21 cellular contexts compared by ENCODE assay signal in genomic region chr16:51474414-51475091, GRCh38.
DNase-seq lines count a peak whose midpoint lies in the region; ATAC-seq, FAIRE-seq and TF ChIP-seq lines count a peak whose summit lies in the region.
"Had no signal": no experiment of that assay in that cellular context is flagged by ENCODE, and none has a peak within 500 bp of the region (broad histone marks: within the 10 kb centered on the region; RNA-seq: fewer than 3 reads in every experiment).

No MANE protein-coding gene starts in this region.

- H3K36me3 Mint-ChIP-seq in HFFc6 (ENCODE audit: low read depth) = no peaks in the 10 kb centered on the region
- H3K36me3 Mint-ChIP-seq in type B pancreatic cell = no peaks in the 10 kb centered on the region
- H3K36me3 Mint-ChIP-seq in progenitor cell of endocrine pancreas (ENCODE audit: insufficient read depth) = no peaks in the 10 kb centered on the region
- H3K36me3 Mint-ChIP-seq: CD4-positive, CD25-positive, alpha-beta regulatory T cell; CD8-positive, alpha-beta memory T cell had no signal

- no peaks in the 10 kb centered on the region for H4K20me1 ChIP-seq in K562 (replicated peaks; ENCODE audit: control insufficient read depth, insufficient read depth, low read length)

- in situ Hi-C loops in K562 (cut with MboI) = no loop called here

- intact Hi-C loops in K562 (cut with micrococcal nuclease) (no loop called here), esophagus muscularis mucosa (cut with DNase I) (no loop called here), prostate gland (cut with DNase I) (no loop called here)

- H3K9me3 Mint-ChIP-seq in HFFc6 = no peaks in the 10 kb centered on the region
- no peaks in the 10 kb centered on the region for H3K9me3 Mint-ChIP-seq in type B pancreatic cell
- no peaks in the 10 kb centered on the region for H3K9me3 Mint-ChIP-seq in progenitor cell of endocrine pancreas (ENCODE audit: low read depth)

- H3K36me3 ChIP-seq in K562 (ENCODE audit: control insufficient read depth, insufficient read depth, low read length) = no peaks in the 10 kb centered on the region
- H3K36me3 ChIP-seq in esophagus muscularis mucosa = no peaks in the 10 kb centered on the region
- H3K36me3 ChIP-seq in prostate gland = no peaks in the 10 kb centered on the region
- H3K36me3 ChIP-seq: BE2C had no signal

- H3K27ac Mint-ChIP-seq in HFFc6 (no peak overlapping the region), type B pancreatic cell (no peak overlapping the region), progenitor cell of endocrine pancreas (no peak overlapping the region)
- H3K27ac Mint-ChIP-seq: CD4-positive, CD25-positive, alpha-beta regulatory T cell; CD8-positive, alpha-beta memory T cell had no signal

- CTCF ChIA-PET in K562 (lab: Yijun Ruan, JAX; ENCODE audit: low intra/inter-chr PET ratio) = no interaction called here

- H3K9me3 ChIP-seq in K562 (replicated peaks; ENCODE audit: control insufficient read depth, insufficient read depth, low read depth, low read length) = no peaks in the 10 kb centered on the region
- no peaks in the 10 kb centered on the region for H3K9me3 ChIP-seq in esophagus muscularis mucosa
- no peaks in the 10 kb centered on the region for H3K9me3 ChIP-seq in prostate gland
- H3K9me3 ChIP-seq: BE2C had no signal

- H3K9me1 ChIP-seq in K562 (ENCODE audit: control insufficient read depth, insufficient read depth, low read length) = no peaks in the 10 kb centered on the region

- TF ChIP-seq POLR2A in K562 (conservative IDR thresholded peaks at IDR 0.05) = no peak
- TF ChIP-seq POLR2A in esophagus muscularis mucosa (IDR thresholded peaks at IDR 0.05; ENCODE audit: low read depth) = no peak
- TF ChIP-seq POLR2A in prostate gland (IDR thresholded peaks at IDR 0.05) = no peak

- DNase-seq in HFFc6 (no peak), K562 (ENCODE audit: extremely low read depth in 1 of 4, low spot score in 3 of 4) (no peak), esophagus muscularis mucosa (ENCODE audit: extremely low spot score) (peak; percentile 26), type B pancreatic cell (ENCODE audit: extremely low spot score, unreplicated experiment) (no peak), GM19239 (ENCODE audit: insufficient read length, low spot score) (no peak), prostate gland (ENCODE audit: low spot score) (no peak), progenitor cell of endocrine pancreas (ENCODE audit: low spot score, unreplicated experiment) (no peak)
- DNase-seq: ACHN; BE2C; C1 segment of cervical spinal cord; CD4-positive, CD25-positive, alpha-beta regulatory T cell; CD8-positive, alpha-beta memory T cell; COR-L47; DMS 273 treated with DMSO at 0.1 percent for 48 hours; DMS53; DND-41; EL; GM23248; HCEC 1CT had no signal

- TF ChIP-seq RAD21 in K562 (CRISPR knock-in tag; conservative IDR thresholded peaks at IDR 0.05 in 1 of 2, IDR thresholded peaks at IDR 0.05 in 1 of 2) = no peak

- no peak overlapping the region for H3K4me2 ChIP-seq in K562 (ENCODE audit: insufficient read depth, low read length)

- H3K4me3 Mint-ChIP-seq in HFFc6 (no peak overlapping the region), type B pancreatic cell (no peak overlapping the region), progenitor cell of endocrine pancreas (ENCODE audit: low read depth) (no peak overlapping the region)
- H3K4me3 Mint-ChIP-seq: CD4-positive, CD25-positive, alpha-beta regulatory T cell; CD8-positive, alpha-beta memory T cell had no signal

- POLR2A ChIA-PET in K562 (lab: Yijun Ruan, JAX) = no interaction called here

- no peaks in the 10 kb centered on the region for H3K79me2 ChIP-seq in K562 (ENCODE audit: control insufficient read depth, insufficient read depth, low read length)

- FAIRE-seq in K562 (lab: Jason Lieb, UNC) (no peak), GM19239 (lab: Jason Lieb, UNC) (no peak)
- FAIRE-seq: A204.1, GM12878 had no signal

- no peak overlapping the region for H3K4me3 ChIP-seq in K562
- no peak overlapping the region for H3K4me3 ChIP-seq in esophagus muscularis mucosa
- H3K4me3 ChIP-seq in prostate gland = no peak overlapping the region
- H3K4me3 ChIP-seq: GM12878, GM23248 had no signal

- no peak overlapping the region for H3K9ac ChIP-seq in K562 (ENCODE audit: insufficient read depth in 1 of 2, low read depth in 2 of 2, low read length in 2 of 2)
- H3K9ac ChIP-seq: GM23248 had no signal

- H3K4me1 Mint-ChIP-seq in HFFc6 (ENCODE audit: low read depth) (no peaks in the 10 kb centered on the region), type B pancreatic cell (ENCODE audit: unreplicated experiment) (no peaks in the 10 kb centered on the region), progenitor cell of endocrine pancreas (ENCODE audit: low read depth) (no peaks in the 10 kb centered on the region)
- H3K4me1 Mint-ChIP-seq: CD4-positive, CD25-positive, alpha-beta regulatory T cell; CD8-positive, alpha-beta memory T cell had no signal

- H3K27ac ChIP-seq in K562 (ENCODE audit: extremely low read depth, low read depth, low read length) (no peak overlapping the region), esophagus muscularis mucosa (replicated peaks in 1 of 4) (no peak overlapping the region), prostate gland (no peak overlapping the region)
- H3K27ac ChIP-seq: GM23248 had no signal

- H2AFZ ChIP-seq in K562 (ENCODE audit: low read depth, low read length) = no peak overlapping the region
- H2AFZ ChIP-seq: GM23248 had no signal

- H3K4me1 ChIP-seq in K562 (replicated peaks in 1 of 2; ENCODE audit: control insufficient read depth in 2 of 2, insufficient read depth in 2 of 2, low read length in 2 of 2) (no peaks in the 10 kb centered on the region), esophagus muscularis mucosa (no peaks in the 10 kb centered on the region), prostate gland (replicated peaks) (no peaks in the 10 kb centered on the region)
- H3K4me1 ChIP-seq: BE2C had no signal

- 0% methylated on average over 1 of the region's 1 CpG for WGBS in K562 (ENCODE audit: insufficient coverage, low coverage, missing lambda C conversion rate)
- WGBS in esophagus muscularis mucosa = 86% methylated on average over 1 of the region's 1 CpG
- WGBS in prostate gland = 97% methylated on average over 1 of the region's 1 CpG

- H3K27me3 ChIP-seq in K562 (ENCODE audit: control insufficient read depth in 2 of 2, insufficient read depth in 2 of 2, low read length in 2 of 2) = no peaks in the 10 kb centered on the region
- no peaks in the 10 kb centered on the region for H3K27me3 ChIP-seq in esophagus muscularis mucosa
- no peaks in the 10 kb centered on the region for H3K27me3 ChIP-seq in prostate gland (replicated peaks; ENCODE audit: insufficient read depth)
- H3K27me3 ChIP-seq: BE2C had no signal

- ATAC-seq in K562 = no peak
- ATAC-seq: GM12878 had no signal

- BruUV-seq in K562 (replicated peaks; lab: Mats Ljungman, UMichigan) = no TSS peak

- no peaks in the 10 kb centered on the region; the same call in 1 of the 2 replicates for H3K27me3 Mint-ChIP-seq in HFFc6 (ENCODE audit: insufficient read depth)
- H3K27me3 Mint-ChIP-seq in type B pancreatic cell = no peaks in the 10 kb centered on the region
- no peaks in the 10 kb centered on the region for H3K27me3 Mint-ChIP-seq in progenitor cell of endocrine pancreas
- H3K27me3 Mint-ChIP-seq: CD4-positive, CD25-positive, alpha-beta regulatory T cell; CD8-positive, alpha-beta memory T cell had no signal

- TF ChIP-seq EP300 in K562 (IDR thresholded peaks at IDR 0.05; ENCODE audit: low read length) = no peak
- no peak for TF ChIP-seq EP300 in esophagus muscularis mucosa (IDR thresholded peaks at IDR 0.05)

- TF ChIP-seq CTCF in HFFc6 (IDR thresholded peaks at IDR 0.05) = peak; percentile 24; the same call in 1 of the 2 replicates
- TF ChIP-seq CTCF in K562 (IDR thresholded peaks at IDR 0.05 in 2 of 3, conservative IDR thresholded peaks at IDR 0.05 in 1 of 3; ENCODE audit: insufficient read depth in 2 of 3, low read depth in 1 of 3, low read length in 3 of 3) = no peak
- TF ChIP-seq CTCF in esophagus muscularis mucosa (IDR thresholded peaks at IDR 0.05) = no peak
- peak; percentile 60 for TF ChIP-seq CTCF in type B pancreatic cell (conservative IDR thresholded peaks at IDR 0.05)
- no peak for TF ChIP-seq CTCF in prostate gland (IDR thresholded peaks at IDR 0.05)
- TF ChIP-seq CTCF in progenitor cell of endocrine pancreas (IDR thresholded peaks at IDR 0.05; ENCODE audit: unreplicated experiment) = no peak

TF ChIP-seq in K562, 482 proteins besides CTCF, POLR2A, EP300 and RAD21:
- TF ChIP-seq, protein P1, sequence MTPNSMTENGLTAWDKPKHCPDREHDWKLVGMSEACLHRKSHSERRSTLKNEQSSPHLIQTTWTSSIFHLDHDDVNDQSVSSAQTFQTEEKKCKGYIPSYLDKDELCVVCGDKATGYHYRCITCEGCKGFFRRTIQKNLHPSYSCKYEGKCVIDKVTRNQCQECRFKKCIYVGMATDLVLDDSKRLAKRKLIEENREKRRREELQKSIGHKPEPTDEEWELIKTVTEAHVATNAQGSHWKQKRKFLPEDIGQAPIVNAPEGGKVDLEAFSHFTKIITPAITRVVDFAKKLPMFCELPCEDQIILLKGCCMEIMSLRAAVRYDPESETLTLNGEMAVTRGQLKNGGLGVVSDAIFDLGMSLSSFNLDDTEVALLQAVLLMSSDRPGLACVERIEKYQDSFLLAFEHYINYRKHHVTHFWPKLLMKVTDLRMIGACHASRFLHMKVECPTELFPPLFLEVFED (CRISPR knock-in tag; conservative IDR thresholded peaks at IDR 0.05) = no peak
- peak; percentile 75 for TF ChIP-seq HNRNPK (IDR thresholded peaks at IDR 0.05; ENCODE audit: low read depth, low read length, poor library complexity, severe bottlenecking)

Comparison
In these comparisons a context has a peak if more than half of its experiments do, and no peak if none do; other contexts are left out.
1. CTCF ChIP-seq: peak in HFFc6 (single experiment) and type B pancreatic cell (single experiment); none in K562 (0 of 3), esophagus muscularis mucosa (0 of 3), prostate gland (0 of 4) and progenitor cell of endocrine pancreas (single experiment).